Comparison of ENCODE assay signal across 8 cellular contexts in genomic region chr4:95510145-95510544, GRCh38. TPM values are rescaled to one million over a fixed set of nuclear protein-coding genes. Genes with fewer than 3 reads are reported as not detected.
DNase-seq lines count a peak whose midpoint lies in the region; ATAC-seq, FAIRE-seq and TF ChIP-seq lines count a peak whose summit lies in the region.

No MANE protein-coding gene starts in this region.

- TF ChIP-seq CTCF in Peyer's patch (IDR thresholded peaks at IDR 0.05) = peak in 4 of 6 experiments; percentile 26 to 41 (median 35)
- peak; percentile 52 for TF ChIP-seq CTCF in foreskin fibroblast (IDR thresholded peaks at IDR 0.05; ENCODE audit: low read depth, low read length)

- peak; percentile 57 for ATAC-seq in GM19397 (IDR thresholded peaks at IDR 0.05; ENCODE audit: unreplicated experiment)
- ATAC-seq in HG03457 (IDR thresholded peaks at IDR 0.05; ENCODE audit: unreplicated experiment) = no peak

- no peaks in the 10 kb centered on the region for H3K36me3 Mint-ChIP-seq in CD4-positive, alpha-beta memory T cell
- no peaks in the 10 kb centered on the region for H3K36me3 Mint-ChIP-seq in activated T-helper 1 cell treated with anti-CD3 and anti-CD28 coated beads, Interleukin-12 subunit alpha, Interleukin-12 subunit beta, Interleukin-2, Interleukin-4 antibody, amounts not matched to agents 30 ng/mL and 10 ng/mL and 1 ng/mL, durations not matched to agents 14 hours and 24 hours and 36 hours (ENCODE audit: low read depth)

- POLR2A ChIA-PET in CD4-positive, alpha-beta memory T cell (lab: Charles Lee; ENCODE audit: partially characterized antibody) = no interaction called here

- DNase-seq in Peyer's patch (no peak), foreskin fibroblast (peak in 1 of 2 donors; percentile 24), HK-2 (ENCODE audit: unreplicated experiment) (no peak)
- DNase-seq in CD4-positive, alpha-beta memory T cell = no peak
- no peak for DNase-seq in activated T-helper 1 cell treated with anti-CD3 and anti-CD28 coated beads, Interleukin-12 subunit alpha, Interleukin-12 subunit beta, Interleukin-2, Interleukin-4 antibody, amounts not matched to agents 30 ng/mL and 10 ng/mL and 1 ng/mL, durations not matched to agents 14 hours and 24 hours and 36 hours (ENCODE audit: low spot score)

- no peaks in the 10 kb centered on the region for H3K4me1 Mint-ChIP-seq in CD4-positive, alpha-beta memory T cell
- H3K4me1 Mint-ChIP-seq in activated T-helper 1 cell treated with anti-CD3 and anti-CD28 coated beads, Interleukin-12 subunit alpha, Interleukin-12 subunit beta, Interleukin-2, Interleukin-4 antibody, amounts not matched to agents 30 ng/mL and 10 ng/mL and 1 ng/mL, durations not matched to agents 14 hours and 24 hours and 36 hours (ENCODE audit: low read depth) = no peaks in the 10 kb centered on the region

- TF ChIP-seq POLR2A in Peyer's patch (IDR thresholded peaks at IDR 0.05) = no peak

- peaks cover 0 to 2% (median 0%) of the 10 kb centered on the region in 8 donors for H3K9me3 Mint-ChIP-seq in CD4-positive, alpha-beta memory T cell
- no peaks in the 10 kb centered on the region for H3K9me3 Mint-ChIP-seq in activated T-helper 1 cell treated with anti-CD3 and anti-CD28 coated beads, Interleukin-12 subunit alpha, Interleukin-12 subunit beta, Interleukin-2, Interleukin-4 antibody, amounts not matched to agents 30 ng/mL and 10 ng/mL and 1 ng/mL, durations not matched to agents 14 hours and 24 hours and 36 hours

- peak; percentile 99 for FAIRE-seq in A204.1 (lab: Jason Lieb, UNC)

- CTCF ChIA-PET in CD4-positive, alpha-beta memory T cell (lab: Charles Lee; ENCODE audit: partially characterized antibody) = no interaction called here

- no peaks in the 10 kb centered on the region for H3K4me1 ChIP-seq in Peyer's patch
- no peaks in the 10 kb centered on the region for H3K4me1 ChIP-seq in CD4-positive, alpha-beta memory T cell (ENCODE audit: insufficient read depth, low read length)

- H3K27ac ChIP-seq in Peyer's patch = no peak overlapping the region
- H3K27ac ChIP-seq in CD4-positive, alpha-beta memory T cell (ENCODE audit: low read depth, low read length) = no peak overlapping the region

- H3K27ac Mint-ChIP-seq in CD4-positive, alpha-beta memory T cell = no peak overlapping the region
- H3K27ac Mint-ChIP-seq in activated T-helper 1 cell treated with anti-CD3 and anti-CD28 coated beads, Interleukin-12 subunit alpha, Interleukin-12 subunit beta, Interleukin-2, Interleukin-4 antibody, amounts not matched to agents 30 ng/mL and 10 ng/mL and 1 ng/mL, durations not matched to agents 14 hours and 24 hours and 36 hours = no peak overlapping the region

- intact Hi-C loops in CD4-positive, alpha-beta memory T cell (cut with micrococcal nuclease) = loop anchor here (10.0 kb wide), 1 partner anchor 345 kb away; no protein-coding TSS in a partner anchor
- intact Hi-C loops in activated T-helper 1 cell treated with anti-CD3 and anti-CD28 coated beads, Interleukin-12 subunit alpha, Interleukin-12 subunit beta, Interleukin-2, Interleukin-4 antibody, amounts not matched to agents 30 ng/mL and 10 ng/mL and 1 ng/mL, durations not matched to agents 14 hours and 24 hours and 36 hours (cut with micrococcal nuclease) = no loop called here

- H3K27me3 Mint-ChIP-seq in CD4-positive, alpha-beta memory T cell = no peaks in the 10 kb centered on the region
- peaks cover 2% of the 10 kb centered on the region for H3K27me3 Mint-ChIP-seq in activated T-helper 1 cell treated with anti-CD3 and anti-CD28 coated beads, Interleukin-12 subunit alpha, Interleukin-12 subunit beta, Interleukin-2, Interleukin-4 antibody, amounts not matched to agents 30 ng/mL and 10 ng/mL and 1 ng/mL, durations not matched to agents 14 hours and 24 hours and 36 hours (ENCODE audit: insufficient read depth)

- no peaks in the 10 kb centered on the region for H3K36me3 ChIP-seq in Peyer's patch
- H3K36me3 ChIP-seq in CD4-positive, alpha-beta memory T cell (ENCODE audit: insufficient read depth, low read length) = no peaks in the 10 kb centered on the region

- H3K4me3 ChIP-seq in Peyer's patch (no peak overlapping the region), foreskin fibroblast (ENCODE audit: low read depth in 1 of 2, low read length in 2 of 2) (no peak overlapping the region)
- H3K4me3 ChIP-seq in CD4-positive, alpha-beta memory T cell (ENCODE audit: low read length in 2 of 2) = no peak overlapping the region

- no peak overlapping the region for H3K4me3 Mint-ChIP-seq in CD4-positive, alpha-beta memory T cell
- H3K4me3 Mint-ChIP-seq in activated T-helper 1 cell treated with anti-CD3 and anti-CD28 coated beads, Interleukin-12 subunit alpha, Interleukin-12 subunit beta, Interleukin-2, Interleukin-4 antibody, amounts not matched to agents 30 ng/mL and 10 ng/mL and 1 ng/mL, durations not matched to agents 14 hours and 24 hours and 36 hours = no peak overlapping the region

- H3K27me3 ChIP-seq in Peyer's patch = no peaks in the 10 kb centered on the region
- no peaks in the 10 kb centered on the region for H3K27me3 ChIP-seq in CD4-positive, alpha-beta memory T cell (ENCODE audit: insufficient read depth, low read length)

- H3K9me3 ChIP-seq in Peyer's patch = no peaks in the 10 kb centered on the region
- H3K9me3 ChIP-seq in CD4-positive, alpha-beta memory T cell (ENCODE audit: control insufficient read depth in 1 of 2, low read length in 2 of 2) = no peaks in the 10 kb centered on the region

RNA-seq across cellular contexts. Expression of gene UNC5C, which starts 38.6 kb away (rescaled TPM):
- 10 to 100 TPM in 1 of 4 donors, 1 to 10 TPM in 3; 2.2 to 19.0 (median 2.5) TPM for total RNA-seq in Peyer's patch
- total RNA-seq in CD4-positive, alpha-beta memory T cell = not detected
- not detected for polyA plus RNA-seq in CD4-positive, alpha-beta memory T cell
- not detected in 2 replicates for total RNA-seq in activated T-helper 1 cell treated with anti-CD3 and anti-CD28 coated beads, Interleukin-12 subunit alpha, Interleukin-12 subunit beta, Interleukin-2, Interleukin-4 antibody, amounts not matched to agents 30 ng/mL and 10 ng/mL and 1 ng/mL, durations not matched to agents 14 hours and 24 hours and 36 hours
